ENCODE assay signal across 8 cellular contexts in the genomic region with DNA sequence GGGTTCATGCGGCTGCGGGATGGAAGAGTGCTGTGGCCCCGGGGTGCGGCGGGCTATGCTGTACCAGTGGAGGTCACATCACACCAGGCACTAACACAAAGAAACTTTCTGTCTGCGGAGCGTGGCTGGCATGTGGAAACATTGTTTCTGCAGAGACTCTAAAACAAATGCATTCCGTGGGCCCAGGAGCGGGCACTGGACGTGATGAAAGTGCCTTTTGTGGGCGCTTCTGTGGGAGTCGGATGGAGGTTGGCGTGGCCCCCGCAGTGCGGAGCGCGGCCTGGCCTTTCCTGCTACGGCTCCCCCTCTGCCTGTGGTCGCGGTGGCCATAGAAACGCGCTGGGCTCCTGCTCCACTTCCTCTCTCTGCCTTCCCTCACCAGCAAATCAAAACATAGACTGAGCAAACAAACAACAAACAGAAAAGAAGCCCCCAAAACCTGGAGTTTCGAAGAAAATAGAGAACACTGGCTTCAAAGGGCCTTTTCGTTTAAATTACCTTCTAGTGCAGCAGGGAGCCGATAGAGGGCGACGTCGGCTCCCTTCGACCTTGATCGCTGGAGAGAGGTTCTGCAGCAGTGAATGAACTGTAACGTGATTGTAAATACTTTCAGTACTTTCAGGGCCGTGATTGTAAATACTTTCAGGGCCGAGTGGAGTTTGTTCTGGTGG. TPM values are rescaled to one million over a fixed set of nuclear protein-coding genes. Genes with fewer than 3 reads are reported as not detected.
DNase-seq lines count a peak whose midpoint lies in the region; ATAC-seq and TF ChIP-seq lines count a peak whose summit lies in the region.

No MANE protein-coding gene starts in this region.

- peak; percentile 60 for TF ChIP-seq CTCF in osteocyte (IDR thresholded peaks at IDR 0.05)

- no peak overlapping the region for H3K27ac Mint-ChIP-seq in osteocyte (ENCODE audit: unreplicated experiment)

- ATAC-seq in HG02610 (IDR thresholded peaks at IDR 0.05; ENCODE audit: unreplicated experiment), result peak; percentile 90

- no peak overlapping the region for H3K4me3 Mint-ChIP-seq in osteocyte (ENCODE audit: unreplicated experiment)

- no peaks in the 10 kb centered on the region for H3K27me3 Mint-ChIP-seq in osteocyte (ENCODE audit: unreplicated experiment)

- peaks cover 45% of the 10 kb centered on the region for H3K4me1 Mint-ChIP-seq in osteocyte (ENCODE audit: unreplicated experiment)

- H3K36me3 Mint-ChIP-seq in osteocyte (ENCODE audit: unreplicated experiment), result peaks cover 13% of the 10 kb centered on the region

- DNase-seq in NCI-H748 (lab: John Stamatoyannopoulos, UW; ENCODE audit: unreplicated experiment), result peak; percentile 42
- no peak for DNase-seq in NCI-H748 treated with DMSO at 0.1 percent for 48 hours (lab: John Stamatoyannopoulos, UW)
- peak; percentile 44 for DNase-seq in NCI-H1694 treated with DMSO at 0.1 percent for 48 hours (lab: John Stamatoyannopoulos, UW)
- DNase-seq in activated T-cell treated with anti-CD3 and anti-CD28 coated beads for 48 hours (ENCODE audit: low read depth), result peak; percentile 31
- peak; percentile 8 for DNase-seq in fibroblast of peridontal ligament (ENCODE audit: extremely low read depth)
- no peak for DNase-seq in osteocyte (ENCODE audit: extremely low spot score, unreplicated experiment)
- no peak for DNase-seq in NCI-H2029 treated with DMSO at 0.1 percent for 48 hours (lab: John Stamatoyannopoulos, UW)

- no peaks in the 10 kb centered on the region for H3K9me3 Mint-ChIP-seq in osteocyte (ENCODE audit: unreplicated experiment)

RNA-seq across cellular contexts. Expression of gene KIF5C, which starts 51.4 kb away (rescaled TPM):
- total RNA-seq in osteocyte, result 10.2 and 10.7 TPM in 2 replicates

Comparison
In these comparisons a context has a peak if more than half of its experiments do, and no peak if none do; other contexts are left out.
1. DNase-seq: peak in NCI-H748 (single experiment), NCI-H1694 treated with DMSO at 0.1 percent for 48 hours (single experiment), activated T-cell treated with anti-CD3 and anti-CD28 coated beads for 48 hours (single experiment) and fibroblast of peridontal ligament (single experiment); none in NCI-H748 treated with DMSO at 0.1 percent for 48 hours (single experiment), osteocyte (single experiment) and NCI-H2029 treated with DMSO at 0.1 percent for 48 hours (single experiment).